9 cellular contexts compared by ENCODE assay signal in the genomic region with DNA sequence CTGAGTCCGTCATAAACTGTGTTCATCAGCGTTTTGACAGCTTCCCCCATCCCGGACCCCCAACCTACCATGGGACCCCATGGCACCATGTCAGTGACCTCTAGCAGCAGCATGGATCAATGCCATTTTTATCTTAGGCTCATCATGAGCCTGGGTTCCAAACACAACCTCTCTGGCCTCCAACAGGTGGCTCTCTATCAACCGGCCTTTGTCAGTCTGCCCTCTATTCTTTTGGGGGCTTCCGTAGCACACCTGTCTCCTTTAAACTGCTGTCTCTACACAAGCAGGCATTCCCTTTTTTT. TPM values are rescaled to one million over a fixed set of nuclear protein-coding genes. Genes with fewer than 3 reads are reported as not detected.
A peak's percentile ranks its signal among the peaks of the same experiment; 100 is the strongest.
DNase-seq lines count a peak whose midpoint lies in the region; ATAC-seq lines count a peak whose summit lies in the region.
"Had no signal": no experiment of that assay in that cellular context is flagged by ENCODE, and none has a peak within 500 bp of the region (broad histone marks: within the 10 kb centered on the region; RNA-seq: fewer than 3 reads in every experiment).

No MANE protein-coding gene starts in this region.

- H3K4me3 ChIP-seq in iPS-20b (ENCODE audit: low read length) (peak overlapping the region; percentile 74), stomach smooth muscle (ENCODE audit: low read length in 2 of 2) (peak overlapping the region; percentile 66 to 67), MG63 (no peak overlapping the region)

- H3K4me3 Mint-ChIP-seq in activated naive CD4-positive, alpha-beta T cell treated with anti-CD3 and anti-CD28 coated beads, Interleukin-2, amount 50 U/mL, for 24 hours = peak overlapping the region; percentile 86
- H3K4me3 Mint-ChIP-seq in activated CD4-positive, alpha-beta memory T cell treated with anti-CD3 and anti-CD28 coated beads, Interleukin-2, amount 10 ng/mL, durations not matched to agents 7 days and 5 days = peak overlapping the region; percentile 51

- peaks cover 50% of the 10 kb centered on the region for H3K27me3 Mint-ChIP-seq in activated naive CD4-positive, alpha-beta T cell treated with anti-CD3 and anti-CD28 coated beads, Interleukin-2, amount 50 U/mL, for 24 hours
- peaks cover 53% of the 10 kb centered on the region for H3K27me3 Mint-ChIP-seq in activated CD4-positive, alpha-beta memory T cell treated with anti-CD3 and anti-CD28 coated beads, Interleukin-2, amount 10 ng/mL, durations not matched to agents 7 days and 5 days

- no peaks in the 10 kb centered on the region for H3K36me3 Mint-ChIP-seq in activated naive CD4-positive, alpha-beta T cell treated with anti-CD3 and anti-CD28 coated beads, Interleukin-2, amount 50 U/mL, for 24 hours
- H3K36me3 Mint-ChIP-seq in activated naive CD4-positive, alpha-beta T cell treated with anti-CD3 and anti-CD28 coated beads, Interleukin-2, amount 50 U/mL, for 72 hours = peaks cover 13 to 22% of the 10 kb centered on the region in 2 donors
- H3K36me3 Mint-ChIP-seq in activated CD4-positive, alpha-beta memory T cell treated with anti-CD3 and anti-CD28 coated beads, Interleukin-2, amount 10 ng/mL, durations not matched to agents 7 days and 5 days (ENCODE audit: low read depth) = peaks cover 7% of the 10 kb centered on the region

- no peak for DNase-seq in activated naive CD4-positive, alpha-beta T cell treated with anti-CD3 and anti-CD28 coated beads, Interleukin-2, amount 50 U/mL, for 72 hours (ENCODE audit: low spot score in 2 of 2)
- no peak for DNase-seq in activated CD4-positive, alpha-beta memory T cell treated with anti-CD3 and anti-CD28 coated beads, Interleukin-2, amount 10 ng/mL, durations not matched to agents 7 days and 5 days
- DNase-seq in OCI-M2 (lab: John Stamatoyannopoulos, UW; ENCODE audit: unreplicated experiment) (no peak), MG63 (no peak)
- DNase-seq: RPMI8226 had no signal

- CTCF ChIA-PET in activated CD4-positive, alpha-beta memory T cell treated with anti-CD3 and anti-CD28 coated beads, Interleukin-2, amount 10 ng/mL, durations not matched to agents 7 days and 5 days (lab: Charles Lee) = no interaction called here

- H3K9ac ChIP-seq in iPS-20b (ENCODE audit: low read depth, low read length) (no peak overlapping the region), stomach smooth muscle (ENCODE audit: low read length in 2 of 2) (no peak overlapping the region)

- H3K9me3 ChIP-seq in iPS-20b (ENCODE audit: insufficient read depth, low read depth, low read length) = no peaks in the 10 kb centered on the region
- no peaks in the 10 kb centered on the region for H3K9me3 ChIP-seq in stomach smooth muscle (ENCODE audit: control insufficient read depth in 2 of 2, low read length in 2 of 2)
- no peaks in the 10 kb centered on the region for H3K9me3 ChIP-seq in MG63

- H3K4me1 ChIP-seq in iPS-20b (ENCODE audit: insufficient read depth, low read length) (peaks cover 11% of the 10 kb centered on the region; the same call in 1 of the 2 replicates), stomach smooth muscle (ENCODE audit: control insufficient read depth, insufficient read depth, low read length) (peaks cover 3% of the 10 kb centered on the region)

- H3K36me3 ChIP-seq in iPS-20b (ENCODE audit: insufficient read depth, low read depth, low read length) (no peaks in the 10 kb centered on the region), stomach smooth muscle (ENCODE audit: control insufficient read depth in 2 of 2, insufficient read depth in 2 of 2, low read length in 2 of 2) (no peaks in the 10 kb centered on the region), MG63 (no peaks in the 10 kb centered on the region)

- no peak for ATAC-seq in activated naive CD4-positive, alpha-beta T cell treated with anti-CD3 and anti-CD28 coated beads, Interleukin-2, amount 50 U/mL, for 72 hours
- no peak for ATAC-seq in HG03159 (IDR thresholded peaks at IDR 0.05; ENCODE audit: unreplicated experiment)

- POLR2A ChIA-PET in activated CD4-positive, alpha-beta memory T cell treated with anti-CD3 and anti-CD28 coated beads, Interleukin-2, amount 10 ng/mL, durations not matched to agents 7 days and 5 days (lab: Charles Lee) = interaction anchor here (0.5 kb wide), 1 partner anchor 64 kb away, joined by 4 read pairs; no protein-coding TSS in a partner anchor

- peak overlapping the region; percentile 17 for H3K27ac Mint-ChIP-seq in activated naive CD4-positive, alpha-beta T cell treated with anti-CD3 and anti-CD28 coated beads, Interleukin-2, amount 50 U/mL, for 24 hours
- H3K27ac Mint-ChIP-seq in activated naive CD4-positive, alpha-beta T cell treated with anti-CD3 and anti-CD28 coated beads, Interleukin-2, amount 50 U/mL, for 72 hours = no peak overlapping the region
- H3K27ac Mint-ChIP-seq in activated CD4-positive, alpha-beta memory T cell treated with anti-CD3 and anti-CD28 coated beads, Interleukin-2, amount 10 ng/mL, durations not matched to agents 7 days and 5 days = no peak overlapping the region

- H3K27me3 ChIP-seq in iPS-20b (ENCODE audit: insufficient read depth, low read length) (peaks cover 25% of the 10 kb centered on the region), stomach smooth muscle (ENCODE audit: control insufficient read depth in 1 of 2, insufficient read depth in 2 of 2, low read length in 2 of 2) (peaks cover 5 to 15% of the 10 kb centered on the region in 2 donors), MG63 (no peaks in the 10 kb centered on the region)

- no peak overlapping the region for H3K27ac ChIP-seq in iPS-20b (ENCODE audit: low read length)
- no peak overlapping the region for H3K27ac ChIP-seq in stomach smooth muscle (ENCODE audit: low read length)

- H3K9me3 Mint-ChIP-seq in activated naive CD4-positive, alpha-beta T cell treated with anti-CD3 and anti-CD28 coated beads, Interleukin-2, amount 50 U/mL, for 24 hours = no peaks in the 10 kb centered on the region
- no peaks in the 10 kb centered on the region for H3K9me3 Mint-ChIP-seq in activated naive CD4-positive, alpha-beta T cell treated with anti-CD3 and anti-CD28 coated beads, Interleukin-2, amount 50 U/mL, for 72 hours
- H3K9me3 Mint-ChIP-seq in activated CD4-positive, alpha-beta memory T cell treated with anti-CD3 and anti-CD28 coated beads, Interleukin-2, amount 10 ng/mL, durations not matched to agents 7 days and 5 days = no peaks in the 10 kb centered on the region

- peaks cover 13% of the 10 kb centered on the region for H3K4me1 Mint-ChIP-seq in activated naive CD4-positive, alpha-beta T cell treated with anti-CD3 and anti-CD28 coated beads, Interleukin-2, amount 50 U/mL, for 24 hours
- H3K4me1 Mint-ChIP-seq in activated CD4-positive, alpha-beta memory T cell treated with anti-CD3 and anti-CD28 coated beads, Interleukin-2, amount 10 ng/mL, durations not matched to agents 7 days and 5 days = peaks cover 13% of the 10 kb centered on the region

RNA-seq across cellular contexts. Expression of a gene that starts 0.7 kb away (rescaled TPM):
- total RNA-seq in activated naive CD4-positive, alpha-beta T cell treated with anti-CD3 and anti-CD28 coated beads, Interleukin-2, amount 50 U/mL, for 72 hours = not detected
- total RNA-seq in activated CD4-positive, alpha-beta memory T cell treated with anti-CD3 and anti-CD28 coated beads, Interleukin-2, amount 10 ng/mL, durations not matched to agents 7 days and 5 days = not detected
- 0.57 and 0.76 TPM in 2 replicates for total RNA-seq in MG63 (2014; rRNA removed; shearing (Covaris generic); ENCODE audit: low replicate concordance)
